Comparison of ENCODE assay signal across 9 cellular contexts in genomic region chr1:43994794-43995790, GRCh38. TPM values are rescaled to one million over a fixed set of nuclear protein-coding genes. Genes with fewer than 3 reads are reported as not detected.
DNase-seq lines count a peak whose midpoint lies in the region; ATAC-seq and TF ChIP-seq lines count a peak whose summit lies in the region.
"Had no signal": no experiment of that assay in that cellular context is flagged by ENCODE, and none has a peak within 500 bp of the region (broad histone marks: within the 10 kb centered on the region; RNA-seq: fewer than 3 reads in every experiment).

No MANE protein-coding gene starts in this region.

- H3K4me1 Mint-ChIP-seq in Caco-2 (ENCODE audit: low read depth, unreplicated experiment) (peaks cover 7% of the 10 kb centered on the region), glutamatergic neuron (ENCODE audit: low read depth, unreplicated experiment) (peaks cover 4% of the 10 kb centered on the region)

- intact Hi-C loops in Caco-2 (cut with micrococcal nuclease; ENCODE audit: unreplicated experiment) = loop anchor here (2.0 kb wide), 1 partner anchor 42 kb away; no protein-coding TSS in a partner anchor

- DNase-seq in Caco-2 (peak; percentile 54 to 59), H7 (peak; percentile 90), RWPE1 (ENCODE audit: low spot score) (no peak), glutamatergic neuron (peak; percentile 55)
- DNase-seq in NK-92 treated with Interleukin-12 subunit alpha and Interleukin-12 subunit beta, amount 100 ng/mL, for 24 hours (lab: John Stamatoyannopoulos, UW) = no peak
- DNase-seq: activated CD4-positive, alpha-beta T cell treated with anti-CD3 and anti-CD28 coated beads, Interleukin-2, amount 50 U/mL, for 48 hours had no signal

- CTCF ChIA-PET in Caco-2 (lab: Charles Lee) (interaction anchor here (2.3 kb wide), 1 partner anchor 53 kb away, joined by 11 read pairs; no protein-coding TSS in a partner anchor), RWPE1 (lab: Yijun Ruan, JAX) (interaction anchor here (0.9 kb wide), 1 partner anchor 41 kb away, joined by 3 read pairs; no protein-coding TSS in a partner anchor)

- H3K4me3 Mint-ChIP-seq in Caco-2 (ENCODE audit: unreplicated experiment) (no peak overlapping the region), glutamatergic neuron (ENCODE audit: unreplicated experiment) (no peak overlapping the region)

- H3K27ac Mint-ChIP-seq in Caco-2 (ENCODE audit: unreplicated experiment) = no peak overlapping the region
- H3K27ac Mint-ChIP-seq in glutamatergic neuron (ENCODE audit: unreplicated experiment) = no peak overlapping the region

- no peaks in the 10 kb centered on the region for H3K27me3 ChIP-seq in Caco-2 (replicated peaks; ENCODE audit: control insufficient read depth, insufficient read depth, low read length)
- peaks cover 2% of the 10 kb centered on the region; the same call in 1 of the 2 replicates for H3K27me3 ChIP-seq in H7 (ENCODE audit: control insufficient read depth, insufficient read depth, low read length)

- POLR2A ChIA-PET in Caco-2 (lab: Charles Lee) = no interaction called here
- POLR2A ChIA-PET in RWPE1 (lab: Yijun Ruan, JAX; ENCODE audit: low non-redundant PET) = interaction anchor here (0.5 kb wide), 1 partner anchor 17 kb away, joined by 3 read pairs; no protein-coding TSS in a partner anchor

- no TSS peak for BruUV-seq in Caco-2 (replicated peaks; lab: Mats Ljungman, UMichigan)

- H3K4me3 ChIP-seq in Caco-2 (ENCODE audit: low read depth, low read length) (no peak overlapping the region), H7 (ENCODE audit: insufficient read depth, low read depth, low read length) (no peak overlapping the region)

- no peaks in the 10 kb centered on the region for H3K27me3 Mint-ChIP-seq in Caco-2 (ENCODE audit: insufficient read depth, unreplicated experiment)
- peaks cover 9% of the 10 kb centered on the region for H3K27me3 Mint-ChIP-seq in glutamatergic neuron (ENCODE audit: unreplicated experiment)

- no peaks in the 10 kb centered on the region for H3K9me3 Mint-ChIP-seq in Caco-2 (ENCODE audit: unreplicated experiment)
- H3K9me3 Mint-ChIP-seq in glutamatergic neuron (ENCODE audit: unreplicated experiment) = peaks cover 1% of the 10 kb centered on the region

- TF ChIP-seq CTCF in Caco-2 (IDR thresholded peaks at IDR 0.05; ENCODE audit: insufficient read depth in 1 of 2, low read depth in 1 of 2, low read length in 1 of 2, severe bottlenecking in 1 of 2, unreplicated experiment in 1 of 2) (peak; percentile 37 to 54), RWPE1 (conservative IDR thresholded peaks at IDR 0.05; ENCODE audit: low read depth) (no peak), glutamatergic neuron (IDR thresholded peaks at IDR 0.05; ENCODE audit: partially characterized antibody, unreplicated experiment) (no peak)

- peaks cover 6% of the 10 kb centered on the region; the same call in 1 of the 2 replicates for H3K4me1 ChIP-seq in Caco-2

- peak overlapping the region; percentile 87 for H3K27ac ChIP-seq in RWPE1

- H3K36me3 Mint-ChIP-seq in Caco-2 (ENCODE audit: insufficient read depth, unreplicated experiment) (peaks cover 34% of the 10 kb centered on the region), glutamatergic neuron (ENCODE audit: unreplicated experiment) (no peaks in the 10 kb centered on the region)

- no peaks in the 10 kb centered on the region for H3K9me3 ChIP-seq in Caco-2

- no peaks in the 10 kb centered on the region for H3K36me3 ChIP-seq in Caco-2 (ENCODE audit: control insufficient read depth, insufficient read depth, low read length)
- H3K36me3 ChIP-seq in H7 (replicated peaks; ENCODE audit: control insufficient read depth, insufficient read depth, low read length) = 0 out of 2 replicates have a peak, but pooled peaks cover 1% of the 10 kb centered on the region

- ATAC-seq in HG03571 (IDR thresholded peaks at IDR 0.05; ENCODE audit: unreplicated experiment) (no peak), HG03196 (IDR thresholded peaks at IDR 0.05; ENCODE audit: unreplicated experiment) (no peak), HG02973 (IDR thresholded peaks at IDR 0.05; ENCODE audit: unreplicated experiment) (no peak)

RNA-seq across cellular contexts. Expression of gene CCDC24, which starts 3.7 kb away (rescaled TPM):
- 5.1 and 5.2 TPM in 2 replicates for total RNA-seq in Caco-2 (2022)
- 10.5 and 19.8 TPM in 2 replicates for total RNA-seq in H7 (2014; rRNA removed; shearing (Covaris generic))
- total RNA-seq in glutamatergic neuron (ENCODE audit: unreplicated experiment) = 6.3 TPM

RNA-seq across cellular contexts. Expression of gene B4GALT2, which starts 16.1 kb away (rescaled TPM):
- total RNA-seq in Caco-2 (2022) = 28.6 and 31.5 TPM in 2 replicates
- 207 and 217 TPM in 2 replicates for total RNA-seq in H7 (2014; rRNA removed; shearing (Covaris generic))
- total RNA-seq in glutamatergic neuron (ENCODE audit: unreplicated experiment) = 45.7 TPM

RNA-seq across cellular contexts. Expression of gene ATP6V0B, which starts 20.3 kb away (rescaled TPM):
- 89.9 and 91.2 TPM in 2 replicates for total RNA-seq in Caco-2 (2022)
- 196 and 237 TPM in 2 replicates for total RNA-seq in H7 (2014; rRNA removed; shearing (Covaris generic))
- total RNA-seq in glutamatergic neuron (ENCODE audit: unreplicated experiment) = 208 TPM

RNA-seq across cellular contexts. Expression of gene DPH2, which starts 25.3 kb away (rescaled TPM):
- total RNA-seq in Caco-2 (2022) = 29.0 and 29.5 TPM in 2 replicates
- total RNA-seq in H7 (2014; rRNA removed; shearing (Covaris generic)) = 75.4 and 83.4 TPM in 2 replicates
- 25.3 TPM for total RNA-seq in glutamatergic neuron (ENCODE audit: unreplicated experiment)

RNA-seq across cellular contexts. Expression of gene SLC6A9, which starts 36.2 kb away (rescaled TPM):
- total RNA-seq in Caco-2 (2022) (35.9 and 45.0 TPM in 2 replicates), glutamatergic neuron (ENCODE audit: unreplicated experiment) (8.9 TPM)
- 6.4 and 8.2 TPM in 2 replicates for total RNA-seq in H7 (2014; rRNA removed; shearing (Covaris generic))

Comparison
In these comparisons a context has a peak if more than half of its experiments do, and no peak if none do; other contexts are left out.
1. DNase-seq: peak in Caco-2 (2 of 2), H7 (single experiment) and glutamatergic neuron (single experiment); none in RWPE1 (single experiment) and NK-92 treated with Interleukin-12 subunit alpha and Interleukin-12 subunit beta, amount 100 ng/mL, for 24 hours (single experiment).
2. CTCF ChIP-seq: peak in Caco-2 (2 of 2); none in RWPE1 (single experiment) and glutamatergic neuron (single experiment).